In the genomic region with DNA sequence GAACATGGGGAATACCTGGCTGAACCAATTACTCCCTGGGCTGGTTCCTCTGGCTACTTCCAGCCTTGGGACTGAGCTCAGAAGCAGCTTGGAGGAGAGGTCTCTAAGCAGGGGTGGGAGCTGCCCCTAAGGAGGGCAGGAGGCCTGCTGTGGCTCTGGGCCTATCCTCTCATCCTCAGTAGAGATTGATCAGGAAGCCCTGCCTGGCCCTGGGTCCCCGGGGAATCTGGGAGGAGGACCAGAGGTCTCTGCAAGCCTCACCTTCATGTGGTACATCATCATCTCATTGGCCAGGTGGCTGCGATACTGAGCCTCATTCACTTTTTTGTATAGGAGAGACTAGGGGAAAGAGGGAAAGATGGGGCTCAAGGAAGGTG, we compare ENCODE assay signal across 17 cellular contexts.
DNase-seq lines count a peak whose midpoint lies in the region; ATAC-seq and TF ChIP-seq lines count a peak whose summit lies in the region.
"Had no signal": no experiment of that assay in that cellular context is flagged by ENCODE, and none has a peak within 500 bp of the region (broad histone marks: within the 10 kb centered on the region; RNA-seq: fewer than 3 reads in every experiment).

No MANE protein-coding gene starts in this region.

- no peaks in the 10 kb centered on the region for H3K36me3 Mint-ChIP-seq in stimulated activated effector memory CD8-positive, alpha-beta T cell treated with anti-CD3 and anti-CD28 coated beads, Interleukin-12 subunit alpha, Interleukin-12 subunit beta, amount 100 ng/mL, for 72 hours

- no peaks in the 10 kb centered on the region for H3K9me3 Mint-ChIP-seq in stimulated activated effector memory CD8-positive, alpha-beta T cell treated with anti-CD3 and anti-CD28 coated beads, Interleukin-12 subunit alpha, Interleukin-12 subunit beta, amount 100 ng/mL, for 72 hours

- H3K4me1 ChIP-seq in RWPE2 (ENCODE audit: insufficient read depth, poor library complexity, severe bottlenecking) (no peaks in the 10 kb centered on the region), left lung (peaks cover 6 to 19% of the 10 kb centered on the region in 2 donors)

- H3K27ac ChIP-seq in RWPE2 (ENCODE audit: poor library complexity, severe bottlenecking) = no peak overlapping the region
- no peak overlapping the region for H3K27ac ChIP-seq in left lung
- H3K27ac ChIP-seq: C4-2B had no signal

- in situ Hi-C loops in KBM-7 (cut with MboI; ENCODE audit: low pct_unique_long_range_greater_than_20kb, low sequenced_read_pairs) = no loop called here

- peaks cover 42% of the 10 kb centered on the region for H3K4me1 Mint-ChIP-seq in stimulated activated effector memory CD8-positive, alpha-beta T cell treated with anti-CD3 and anti-CD28 coated beads, Interleukin-12 subunit alpha, Interleukin-12 subunit beta, amount 100 ng/mL, for 72 hours

- no peaks in the 10 kb centered on the region for H3K36me3 ChIP-seq in RWPE2 (ENCODE audit: low read depth)
- no peaks in the 10 kb centered on the region for H3K36me3 ChIP-seq in left lung

- H3K4me3 ChIP-seq in RWPE2 (ENCODE audit: severe bottlenecking) = no peak overlapping the region
- no peak overlapping the region for H3K4me3 ChIP-seq in left lung
- H3K4me3 ChIP-seq: GM12878 had no signal

- TF ChIP-seq CTCF in RWPE2 (IDR thresholded peaks at IDR 0.05; ENCODE audit: poor library complexity, severe bottlenecking) = no peak
- no peak for TF ChIP-seq CTCF in left lung (IDR thresholded peaks at IDR 0.05)

- peak overlapping the region; percentile 60 for H3K27ac Mint-ChIP-seq in stimulated activated effector memory CD8-positive, alpha-beta T cell treated with anti-CD3 and anti-CD28 coated beads, Interleukin-12 subunit alpha, Interleukin-12 subunit beta, amount 100 ng/mL, for 72 hours
- H3K27ac Mint-ChIP-seq: GM23338 had no signal

- no peaks in the 10 kb centered on the region for H3K9me3 ChIP-seq in RWPE2 (ENCODE audit: severe bottlenecking)
- no peaks in the 10 kb centered on the region for H3K9me3 ChIP-seq in left lung

- H3K27me3 ChIP-seq in RWPE2 (ENCODE audit: insufficient read depth, poor library complexity, severe bottlenecking) = no peaks in the 10 kb centered on the region
- peaks cover 12 to 59% of the 10 kb centered on the region in 2 donors for H3K27me3 ChIP-seq in left lung

- H3K4me3 Mint-ChIP-seq in stimulated activated effector memory CD8-positive, alpha-beta T cell treated with anti-CD3 and anti-CD28 coated beads, Interleukin-12 subunit alpha, Interleukin-12 subunit beta, amount 100 ng/mL, for 72 hours = peak overlapping the region; percentile 77

- ATAC-seq in Right ventricle myocardium inferior = no peak
- ATAC-seq in RWPE2 (ENCODE audit: low read depth) = no peak
- no peak for ATAC-seq in left lung
- ATAC-seq in stimulated activated effector memory CD8-positive, alpha-beta T cell treated with anti-CD3 and anti-CD28 coated beads, Interleukin-12 subunit alpha, Interleukin-12 subunit beta, amount 100 ng/mL, for 72 hours = no peak
- ATAC-seq in HG02981 (IDR thresholded peaks at IDR 0.05; ENCODE audit: unreplicated experiment) = no peak
- ATAC-seq: GM12878 had no signal

- intact Hi-C loops in Right ventricle myocardium inferior (cut with DNase I) (no loop called here), cardiac septum (cut with DNase I) (no loop called here), left lung (cut with DNase I) (no loop called here)

- DNase-seq in Right ventricle myocardium inferior (ENCODE audit: missing footprints) (peak; percentile 53), cardiac septum (ENCODE audit: low spot score) (no peak), RWPE2 (ENCODE audit: low spot score) (peak; percentile 30), left lung (peak; percentile 22 to 33), KBM-7 (no peak), T1000 (lab: John Stamatoyannopoulos, UW) (no peak)
- DNase-seq in stimulated activated effector memory CD8-positive, alpha-beta T cell treated with anti-CD3 and anti-CD28 coated beads, Interleukin-12 subunit alpha, Interleukin-12 subunit beta, amount 100 ng/mL, for 72 hours (ENCODE audit: low spot score in 2 of 2) = no peak
- DNase-seq: Calu3, MV-4-11, NCI-H1417 treated with DMSO at 0.1 percent for 48 hours, NCI-H2029, NCI-H510A, NCI-H82 had no signal

Comparison
In these comparisons a context has a peak if more than half of its experiments do, and no peak if none do; other contexts are left out.
1. DNase-seq: peak in Right ventricle myocardium inferior (single experiment), RWPE2 (single experiment) and left lung (2 of 2); none in cardiac septum (single experiment), stimulated activated effector memory CD8-positive, alpha-beta T cell treated with anti-CD3 and anti-CD28 coated beads, Interleukin-12 subunit alpha, Interleukin-12 subunit beta, amount 100 ng/mL, for 72 hours (0 of 2), KBM-7 (single experiment) and T1000 (single experiment).